ENCODE assay signal across 9 cellular contexts in genomic region chr1:169529068-169529642, GRCh38. TPM values are rescaled to one million over a fixed set of nuclear protein-coding genes. Genes with fewer than 3 reads are reported as not detected.
DNase-seq lines count a peak whose midpoint lies in the region; ATAC-seq and TF ChIP-seq lines count a peak whose summit lies in the region.
"Had no signal": no experiment of that assay in that cellular context is flagged by ENCODE, and none has a peak within 500 bp of the region (broad histone marks: within the 10 kb centered on the region; RNA-seq: fewer than 3 reads in every experiment).

No MANE protein-coding gene starts in this region.

- H3K36me3 ChIP-seq in stomach, result no peaks in the 10 kb centered on the region

- 14 to 35% (median 17%) methylated on average over 3 of the region's 3 CpGs for WGBS in stomach, 5 donors

- H3K27me3 ChIP-seq in foreskin keratinocyte (no peaks in the 10 kb centered on the region), stomach (no peaks in the 10 kb centered on the region)

- TF ChIP-seq CTCF in foreskin keratinocyte (conservative IDR thresholded peaks at IDR 0.05), result peak; percentile 27
- TF ChIP-seq CTCF in stomach (IDR thresholded peaks at IDR 0.05), result peak in 1 of 7 experiments; percentile 14

- no peaks in the 10 kb centered on the region for H3K27me3 Mint-ChIP-seq in activated T-cell treated with anti-CD3 and anti-CD28 coated beads, Interleukin-2, amount 50 U/mL, for 4 hours (ENCODE audit: low read depth)
- H3K27me3 Mint-ChIP-seq in naive thymus-derived CD8-positive, alpha-beta T cell, result peaks cover 0 to 13% (median 0%) of the 10 kb centered on the region in 5 donors

- POLR2A ChIA-PET in naive thymus-derived CD8-positive, alpha-beta T cell (lab: Charles Lee), result no interaction called here

- ATAC-seq in HG02884 (IDR thresholded peaks at IDR 0.05; ENCODE audit: unreplicated experiment), result peak; percentile 38
- peak; percentile 94 for ATAC-seq in foreskin keratinocyte
- ATAC-seq in activated T-cell treated with anti-CD3 and anti-CD28 coated beads, Interleukin-2, amount 50 U/mL, for 4 hours, result no peak
- no peak for ATAC-seq in naive thymus-derived CD8-positive, alpha-beta T cell

- TF ChIP-seq EP300 in stomach (IDR thresholded peaks at IDR 0.05), result no peak

- H3K27ac ChIP-seq in foreskin keratinocyte (peak overlapping the region; percentile 65), stomach (peak overlapping the region in 4 of 5 donors; percentile 41 to 73 (median 57))

- no peak for TF ChIP-seq POLR2A in stomach (IDR thresholded peaks at IDR 0.05)

- no peak overlapping the region for H3K4me3 Mint-ChIP-seq in activated T-cell treated with anti-CD3 and anti-CD28 coated beads, Interleukin-2, amount 50 U/mL, for 4 hours
- H3K4me3 Mint-ChIP-seq in naive thymus-derived CD8-positive, alpha-beta T cell, result peak overlapping the region in 3 of 10 donors; percentile 2 to 30 (median 16)

- intact Hi-C loops in stomach (cut with DNase I; ENCODE audit: low total_unique reads), result no loop called here

- no peaks in the 10 kb centered on the region for H3K9me3 Mint-ChIP-seq in activated T-cell treated with anti-CD3 and anti-CD28 coated beads, Interleukin-2, amount 50 U/mL, for 4 hours
- H3K9me3 Mint-ChIP-seq in naive thymus-derived CD8-positive, alpha-beta T cell, result no peaks in the 10 kb centered on the region

- no peak overlapping the region for H3K27ac Mint-ChIP-seq in naive thymus-derived CD8-positive, alpha-beta T cell

- peaks cover 5% of the 10 kb centered on the region for H3K4me1 Mint-ChIP-seq in activated T-cell treated with anti-CD3 and anti-CD28 coated beads, Interleukin-2, amount 50 U/mL, for 4 hours (ENCODE audit: low read depth)
- peaks cover 0 to 12% (median 2%) of the 10 kb centered on the region in 4 donors for H3K4me1 Mint-ChIP-seq in naive thymus-derived CD8-positive, alpha-beta T cell

- peaks cover 77% of the 10 kb centered on the region for H3K36me3 Mint-ChIP-seq in activated T-cell treated with anti-CD3 and anti-CD28 coated beads, Interleukin-2, amount 50 U/mL, for 4 hours (ENCODE audit: insufficient read depth)
- peaks cover 0 to under 1% (median 0%) of the 10 kb centered on the region in 3 donors for H3K36me3 Mint-ChIP-seq in naive thymus-derived CD8-positive, alpha-beta T cell

- DNase-seq in NCI-H774 (lab: John Stamatoyannopoulos, UW), result peak; percentile 64
- DNase-seq in foreskin keratinocyte, result peak; percentile 95 to 97
- peak; percentile 75 for DNase-seq in stomach
- DNase-seq in activated T-cell treated with anti-CD3 and anti-CD28 coated beads, Interleukin-2, amount 50 U/mL, for 4 hours, result no peak
- no peak for DNase-seq in naive thymus-derived CD8-positive, alpha-beta T cell
- no peak for DNase-seq in NK-92 treated with Interleukin-12 subunit alpha and Interleukin-12 subunit beta, amount 100 ng/mL, for 24 hours (lab: John Stamatoyannopoulos, UW)
- DNase-seq: hippocampal formation, NCI-H1694 had no signal

- H3K4me1 ChIP-seq in foreskin keratinocyte (peaks cover 18% of the 10 kb centered on the region), stomach (peaks cover 10 to 31% (median 14%) of the 10 kb centered on the region in 4 donors)

- no peaks in the 10 kb centered on the region for H3K9me3 ChIP-seq in stomach

- no peak overlapping the region for H3K4me3 ChIP-seq in stomach

RNA-seq across cellular contexts. Expression of gene SLC19A2, which starts 43.4 kb away (rescaled TPM):
- total RNA-seq in foreskin keratinocyte (7.3 and 8.7 TPM in 2 replicates), stomach (10 to 100 TPM; 12.5 to 84.3 (median 20.4) TPM)
- polyA plus RNA-seq in foreskin keratinocyte (2.6 and 4.0 TPM in 2 replicates), stomach (10 to 100 TPM in 1 of 3 donors, 1 to 10 TPM in 2; 5.8 to 14.6 (median 6.6) TPM)
- total RNA-seq in activated T-cell treated with anti-CD3 and anti-CD28 coated beads, Interleukin-2, amount 50 U/mL, for 4 hours, result 10 to 100 TPM in 2 of 3 donors, 1 to 10 TPM in 1; 9.1 to 13.5 (median 12.0) TPM
- 1 to 10 TPM; 5.4 TPM for total RNA-seq in naive thymus-derived CD8-positive, alpha-beta T cell
- polyA plus RNA-seq in naive thymus-derived CD8-positive, alpha-beta T cell, result under 1 TPM; 0.19 to 0.29 (median 0.24) TPM

RNA-seq across cellular contexts. Expression of gene F5, which starts 57.1 kb away (rescaled TPM):
- total RNA-seq in foreskin keratinocyte, result not detected in 2 replicates
- polyA plus RNA-seq in foreskin keratinocyte, result not detected in 2 replicates
- 1 to 10 TPM in 2 of 5 donors, under 1 TPM in 1, not detected in 2; 0.87 to 4.8 (median 1.2) TPM for total RNA-seq in stomach
- 1 to 10 TPM in 1 of 3 donors, under 1 TPM in 2; 0.06 to 2.6 (median 0.53) TPM for polyA plus RNA-seq in stomach
- total RNA-seq in activated T-cell treated with anti-CD3 and anti-CD28 coated beads, Interleukin-2, amount 50 U/mL, for 4 hours, result 100 to 1,000 TPM in 2 of 3 donors, 10 to 100 TPM in 1; 69.1 to 151 (median 149) TPM
- under 1 TPM; 0.16 to 0.19 TPM for total RNA-seq in naive thymus-derived CD8-positive, alpha-beta T cell
- polyA plus RNA-seq in naive thymus-derived CD8-positive, alpha-beta T cell, result under 1 TPM in 2 of 3 donors, not detected in 1; 0.23 to 0.91 TPM

Comparison
In these comparisons a context has a peak if more than half of its experiments do, and no peak if none do; other contexts are left out.
1. ATAC-seq: peak in HG02884 (single experiment) and foreskin keratinocyte (single experiment); none in activated T-cell treated with anti-CD3 and anti-CD28 coated beads, Interleukin-2, amount 50 U/mL, for 4 hours (0 of 2) and naive thymus-derived CD8-positive, alpha-beta T cell (0 of 2).
2. DNase-seq: peak in NCI-H774 (single experiment), foreskin keratinocyte (2 of 2) and stomach (single experiment); none in activated T-cell treated with anti-CD3 and anti-CD28 coated beads, Interleukin-2, amount 50 U/mL, for 4 hours (single experiment), naive thymus-derived CD8-positive, alpha-beta T cell (0 of 10) and NK-92 treated with Interleukin-12 subunit alpha and Interleukin-12 subunit beta, amount 100 ng/mL, for 24 hours (single experiment).
3. RNA of gene F5, which starts 57.1 kb away (total RNA-seq): 69.1 to 151 TPM in activated T-cell treated with anti-CD3 and anti-CD28 coated beads, Interleukin-2, amount 50 U/mL, for 4 hours; 0.87 to 4.8 TPM in stomach, 0.16 to 0.19 TPM in naive thymus-derived CD8-positive, alpha-beta T cell and not detected in foreskin keratinocyte; every median in the first group is over 10 times any median in the second.